ENCODE assay signal across 3 cellular contexts in genomic region chr19:17101686-17102628, GRCh38.
TF ChIP-seq lines count a peak whose summit lies in the region.

No MANE protein-coding gene starts in this region.

TF ChIP-seq in HEK293, 187 proteins besides CTCF, POLR2A, EP300 and RAD21:
- TF ChIP-seq, protein P1, sequence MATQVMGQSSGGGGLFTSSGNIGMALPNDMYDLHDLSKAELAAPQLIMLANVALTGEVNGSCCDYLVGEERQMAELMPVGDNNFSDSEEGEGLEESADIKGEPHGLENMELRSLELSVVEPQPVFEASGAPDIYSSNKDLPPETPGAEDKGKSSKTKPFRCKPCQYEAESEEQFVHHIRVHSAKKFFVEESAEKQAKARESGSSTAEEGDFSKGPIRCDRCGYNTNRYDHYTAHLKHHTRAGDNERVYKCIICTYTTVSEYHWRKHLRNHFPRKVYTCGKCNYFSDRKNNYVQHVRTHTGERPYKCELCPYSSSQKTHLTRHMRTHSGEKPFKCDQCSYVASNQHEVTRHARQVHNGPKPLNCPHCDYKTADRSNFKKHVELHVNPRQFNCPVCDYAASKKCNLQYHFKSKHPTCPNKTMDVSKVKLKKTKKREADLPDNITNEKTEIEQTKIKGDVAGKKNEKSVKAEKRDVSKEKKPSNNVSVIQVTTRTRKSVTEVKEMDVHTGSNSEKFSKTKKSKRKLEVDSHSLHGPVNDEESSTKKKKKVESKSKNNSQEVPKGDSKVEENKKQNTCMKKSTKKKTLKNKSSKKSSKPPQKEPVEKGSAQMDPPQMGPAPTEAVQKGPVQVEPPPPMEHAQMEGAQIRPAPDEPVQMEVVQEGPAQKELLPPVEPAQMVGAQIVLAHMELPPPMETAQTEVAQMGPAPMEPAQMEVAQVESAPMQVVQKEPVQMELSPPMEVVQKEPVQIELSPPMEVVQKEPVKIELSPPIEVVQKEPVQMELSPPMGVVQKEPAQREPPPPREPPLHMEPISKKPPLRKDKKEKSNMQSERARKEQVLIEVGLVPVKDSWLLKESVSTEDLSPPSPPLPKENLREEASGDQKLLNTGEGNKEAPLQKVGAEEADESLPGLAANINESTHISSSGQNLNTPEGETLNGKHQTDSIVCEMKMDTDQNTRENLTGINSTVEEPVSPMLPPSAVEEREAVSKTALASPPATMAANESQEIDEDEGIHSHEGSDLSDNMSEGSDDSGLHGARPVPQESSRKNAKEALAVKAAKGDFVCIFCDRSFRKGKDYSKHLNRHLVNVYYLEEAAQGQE (tag by site-specific recombination; IDR thresholded peaks at IDR 0.05) = 0 out of 2 replicates have a peak, but pooled peaks have one; percentile 24
- no peak for TF ChIP-seq SCRT1 (tag by site-specific recombination; IDR thresholded peaks at IDR 0.05; ENCODE audit: borderline replicate concordance)

TF ChIP-seq in K562, 482 proteins besides CTCF, POLR2A, EP300 and RAD21:
- TF ChIP-seq, protein P2, sequence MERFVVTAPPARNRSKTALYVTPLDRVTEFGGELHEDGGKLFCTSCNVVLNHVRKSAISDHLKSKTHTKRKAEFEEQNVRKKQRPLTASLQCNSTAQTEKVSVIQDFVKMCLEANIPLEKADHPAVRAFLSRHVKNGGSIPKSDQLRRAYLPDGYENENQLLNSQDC (CRISPR knock-in tag; IDR thresholded peaks at IDR 0.05) = no peak
- TF ChIP-seq, protein P3, sequence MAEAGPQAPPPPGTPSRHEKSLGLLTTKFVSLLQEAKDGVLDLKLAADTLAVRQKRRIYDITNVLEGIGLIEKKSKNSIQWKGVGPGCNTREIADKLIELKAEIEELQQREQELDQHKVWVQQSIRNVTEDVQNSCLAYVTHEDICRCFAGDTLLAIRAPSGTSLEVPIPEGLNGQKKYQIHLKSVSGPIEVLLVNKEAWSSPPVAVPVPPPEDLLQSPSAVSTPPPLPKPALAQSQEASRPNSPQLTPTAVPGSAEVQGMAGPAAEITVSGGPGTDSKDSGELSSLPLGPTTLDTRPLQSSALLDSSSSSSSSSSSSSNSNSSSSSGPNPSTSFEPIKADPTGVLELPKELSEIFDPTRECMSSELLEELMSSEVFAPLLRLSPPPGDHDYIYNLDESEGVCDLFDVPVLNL (CRISPR knock-in tag; IDR thresholded peaks at IDR 0.05; ENCODE audit: low read depth) = 0 out of 2 replicates have a peak, but pooled peaks have one; percentile 32
- TF ChIP-seq TCF7L2 (IDR thresholded peaks at IDR 0.05; ENCODE audit: low read depth, low read length) (no peak), FOXA3 (CRISPR knock-in tag; conservative IDR thresholded peaks at IDR 0.05 in 1 of 2, IDR thresholded peaks at IDR 0.05 in 1 of 2) (no peak), PCBP2 (IDR thresholded peaks at IDR 0.05; ENCODE audit: low read depth, low read length, poor library complexity, severe bottlenecking) (no peak), NR4A1 (CRISPR knock-in tag; IDR thresholded peaks at IDR 0.05) (no peak), NR4A1 (tag; IDR thresholded peaks at IDR 0.05) (no peak), POLR2AphosphoS2 (IDR thresholded peaks at IDR 0.05; ENCODE audit: low read length) (no peak), MTA1 (IDR thresholded peaks at IDR 0.05; ENCODE audit: borderline replicate concordance) (no peak), BCLAF1 (IDR thresholded peaks at IDR 0.05; ENCODE audit: borderline replicate concordance in 1 of 2, control insufficient read depth in 1 of 2, low read depth in 2 of 2, low read length in 1 of 2) (no peak), POLR2G (IDR thresholded peaks at IDR 0.05; ENCODE audit: low read depth, low read length) (0 out of 2 replicates have a peak, but pooled peaks have one; percentile 26), MEIS2 (IDR thresholded peaks at IDR 0.05; ENCODE audit: partially characterized antibody) (no peak), BRCA1 (IDR thresholded peaks at IDR 0.05) (no peak), BRCA1 (CRISPR knock-in tag; IDR thresholded peaks at IDR 0.05) (no peak)

TF ChIP-seq in GM12891, 5 proteins besides CTCF, POLR2A, EP300 and RAD21 (continued from another document):
- no peak for TF ChIP-seq TAF1 (IDR thresholded peaks at IDR 0.05; ENCODE audit: low read depth, low read length)
- TF ChIP-seq POU2F2 (IDR thresholded peaks at IDR 0.05; ENCODE audit: low read depth, low read length) = no peak
- no peak for TF ChIP-seq POLR2AphosphoS5 (IDR thresholded peaks at IDR 0.05; ENCODE audit: low read depth, low read length)
